Comparison of ENCODE assay signal across 15 cellular contexts in genomic region chr12:111156304-111156703, GRCh38.
"Had no signal": no experiment of that assay in that cellular context is flagged by ENCODE, and none has a peak within 500 bp of the region (broad histone marks: within the 10 kb centered on the region; RNA-seq: fewer than 3 reads in every experiment).

No MANE protein-coding gene starts in this region.

- H3K36me3 Mint-ChIP-seq: activated naive CD4-positive, alpha-beta T cell treated with anti-CD3 and anti-CD28 coated beads, Interleukin-2, amount 50 U/mL, for 24 hours; stimulated activated naive B cell treated with anti-CD40 and anti-IgM and Interleukin-4, amounts not matched to agents 10 μg/mL and 1 μg/mL and 100 μg/mL, for 72 hours had no signal

- H3K9me3 Mint-ChIP-seq: activated naive CD4-positive, alpha-beta T cell treated with anti-CD3 and anti-CD28 coated beads, Interleukin-2, amount 50 U/mL, for 24 hours; activated T-cell treated with anti-CD3 and anti-CD28 coated beads, Interleukin-2, amount 50 U/mL, for 72 hours; dendritic cell treated with granulocyte-macrophage colony-stimulating factor and Interleukin-4, amounts not matched to agents 40 ng/mL and 50 ng/mL, for 4 days; nephron progenitor cell; stimulated activated naive B cell treated with anti-CD40 and anti-IgM and Interleukin-4, amounts not matched to agents 10 μg/mL and 1 μg/mL and 100 μg/mL, for 72 hours had no signal

- DNase-seq: activated CD4-positive, alpha-beta T cell treated with anti-CD3 and anti-CD28 coated beads, Interleukin-2, amount 50 U/mL, for 4 hours; activated effector memory CD4-positive, alpha-beta T cell treated with anti-CD3 and anti-CD28 coated beads, Interleukin-2, amount 50 U/mL, for 16 hours; activated T-cell treated with anti-CD3 and anti-CD28 coated beads, Interleukin-2, amount 50 U/mL, for 72 hours; adrenal gland; effector CD8-positive, alpha-beta T cell; glutamatergic neuron; left lung; midbrain; nephron progenitor cell; occipital lobe; stimulated activated naive B cell treated with anti-CD40 and anti-IgM and Interleukin-4, amounts not matched to agents 10 μg/mL and 1 μg/mL and 100 μg/mL, for 72 hours; T-helper 2 cell had no signal

- H3K27ac ChIP-seq: adrenal gland, cardiac muscle cell, left lung had no signal

- H3K4me3 Mint-ChIP-seq: activated naive CD4-positive, alpha-beta T cell treated with anti-CD3 and anti-CD28 coated beads, Interleukin-2, amount 50 U/mL, for 24 hours; activated T-cell treated with anti-CD3 and anti-CD28 coated beads, Interleukin-2, amount 50 U/mL, for 72 hours; dendritic cell treated with granulocyte-macrophage colony-stimulating factor and Interleukin-4, amounts not matched to agents 40 ng/mL and 50 ng/mL, for 4 days; nephron progenitor cell; stimulated activated naive B cell treated with anti-CD40 and anti-IgM and Interleukin-4, amounts not matched to agents 10 μg/mL and 1 μg/mL and 100 μg/mL, for 72 hours had no signal

- H3K4me3 ChIP-seq: adrenal gland, cardiac muscle cell, left lung had no signal

- H3K27ac Mint-ChIP-seq: activated naive CD4-positive, alpha-beta T cell treated with anti-CD3 and anti-CD28 coated beads, Interleukin-2, amount 50 U/mL, for 24 hours; activated T-cell treated with anti-CD3 and anti-CD28 coated beads, Interleukin-2, amount 50 U/mL, for 72 hours; dendritic cell treated with granulocyte-macrophage colony-stimulating factor and Interleukin-4, amounts not matched to agents 40 ng/mL and 50 ng/mL, for 4 days; nephron progenitor cell; stimulated activated naive B cell treated with anti-CD40 and anti-IgM and Interleukin-4, amounts not matched to agents 10 μg/mL and 1 μg/mL and 100 μg/mL, for 72 hours had no signal

- H3K4me1 Mint-ChIP-seq: activated naive CD4-positive, alpha-beta T cell treated with anti-CD3 and anti-CD28 coated beads, Interleukin-2, amount 50 U/mL, for 24 hours; stimulated activated naive B cell treated with anti-CD40 and anti-IgM and Interleukin-4, amounts not matched to agents 10 μg/mL and 1 μg/mL and 100 μg/mL, for 72 hours had no signal

- H3K4me1 ChIP-seq: adrenal gland, left lung had no signal

- H3K9me3 ChIP-seq: adrenal gland, left lung had no signal

- H3K36me3 ChIP-seq: adrenal gland, cardiac muscle cell, left lung had no signal

- H3K27me3 ChIP-seq: cardiac muscle cell had no signal

- ATAC-seq: activated T-cell treated with anti-CD3 and anti-CD28 coated beads, Interleukin-2, amount 50 U/mL, for 72 hours; left lung; stimulated activated naive B cell treated with anti-CD40 and anti-IgM and Interleukin-4, amounts not matched to agents 10 μg/mL and 1 μg/mL and 100 μg/mL, for 72 hours had no signal
